ENCODE assay signal across 20 cellular contexts in genomic region chr16:84990782-84991181, GRCh38.
"Had no signal": no experiment of that assay in that cellular context is flagged by ENCODE, and none has a peak within 500 bp of the region (broad histone marks: within the 10 kb centered on the region; RNA-seq: fewer than 3 reads in every experiment).

No MANE protein-coding gene starts in this region.

- DNase-seq: activated CD4-positive, alpha-beta T cell treated with anti-CD3 and anti-CD28 coated beads, Interleukin-2, amount 10 ng/mL, durations not matched to agents 7 days and 5 days; activated CD4-positive, CD25-positive, alpha-beta regulatory T cell treated with anti-CD3 and anti-CD28 coated beads, Interleukin-2, amount 50 U/mL, for 72 hours; activated CD8-positive, alpha-beta memory T cell treated with anti-CD3 and anti-CD28 coated beads, Interleukin-2, amount 10 ng/mL, durations not matched to agents 7 days and 5 days; activated CD8-positive, alpha-beta T cell treated with anti-CD3 and anti-CD28 coated beads for 36 hours; activated T-cell treated with anti-CD3 and anti-CD28 coated beads for 4 hours; dermis blood vessel endothelial cell; effector memory CD4-positive, alpha-beta T cell; foreskin melanocyte; left lung; nucleus accumbens; stimulated activated CD4-positive, alpha-beta T cell treated with anti-CD3 and anti-CD28 coated beads, Interleukin-4, amount 100 ng/mL, for 24 hours; stimulated activated naive CD4-positive, alpha-beta T cell treated with Interleukin-2 at 50 U/mL for 16 hours; upper lobe of right lung; WERI-Rb-1 had no signal

- ATAC-seq: activated CD8-positive, alpha-beta memory T cell treated with anti-CD3 and anti-CD28 coated beads, Interleukin-2, amount 10 ng/mL, durations not matched to agents 7 days and 5 days; activated CD8-positive, alpha-beta T cell treated with anti-CD3 and anti-CD28 coated beads for 36 hours; activated naive CD4-positive, alpha-beta T cell treated with anti-CD3 and anti-CD28 coated beads, Interleukin-2, amount 50 U/mL, for 72 hours; esophagus mucosa; left lung; SK-N-SH treated with all-trans-retinoic acid at 6 μM for 48 hours; upper lobe of right lung had no signal

- H3K27me3 Mint-ChIP-seq: activated CD4-positive, alpha-beta T cell treated with anti-CD3 and anti-CD28 coated beads, Interleukin-2, amount 10 ng/mL, durations not matched to agents 7 days and 5 days; activated CD8-positive, alpha-beta memory T cell treated with anti-CD3 and anti-CD28 coated beads, Interleukin-2, amount 10 ng/mL, durations not matched to agents 7 days and 5 days; activated CD8-positive, alpha-beta T cell treated with anti-CD3 and anti-CD28 coated beads for 36 hours; memory B cell had no signal

- H3K9me3 ChIP-seq: left lung, upper lobe of right lung had no signal

- H3K27ac ChIP-seq: left lung, upper lobe of right lung, WERI-Rb-1 had no signal

- H3K27me3 ChIP-seq: left lung, upper lobe of right lung had no signal

- H3K4me3 Mint-ChIP-seq: activated CD4-positive, alpha-beta T cell treated with anti-CD3 and anti-CD28 coated beads, Interleukin-2, amount 10 ng/mL, durations not matched to agents 7 days and 5 days; activated CD8-positive, alpha-beta memory T cell treated with anti-CD3 and anti-CD28 coated beads, Interleukin-2, amount 10 ng/mL, durations not matched to agents 7 days and 5 days; activated CD8-positive, alpha-beta T cell treated with anti-CD3 and anti-CD28 coated beads for 36 hours; memory B cell; nephron; T-helper 2 cell treated with Interferon-gamma antibody and Interleukin-4, amounts not matched to agents 5 μg/mL and 100 μg/mL, for 36 hours had no signal

- H3K27ac Mint-ChIP-seq: activated CD4-positive, alpha-beta T cell treated with anti-CD3 and anti-CD28 coated beads, Interleukin-2, amount 10 ng/mL, durations not matched to agents 7 days and 5 days; activated CD8-positive, alpha-beta memory T cell treated with anti-CD3 and anti-CD28 coated beads, Interleukin-2, amount 10 ng/mL, durations not matched to agents 7 days and 5 days; activated CD8-positive, alpha-beta T cell treated with anti-CD3 and anti-CD28 coated beads for 36 hours; memory B cell; T-helper 2 cell treated with Interferon-gamma antibody and Interleukin-4, amounts not matched to agents 5 μg/mL and 100 μg/mL, for 36 hours had no signal

- H3K4me3 ChIP-seq: left lung, upper lobe of right lung had no signal

- H3K9me3 Mint-ChIP-seq: activated CD4-positive, alpha-beta T cell treated with anti-CD3 and anti-CD28 coated beads, Interleukin-2, amount 10 ng/mL, durations not matched to agents 7 days and 5 days; activated CD8-positive, alpha-beta T cell treated with anti-CD3 and anti-CD28 coated beads for 36 hours; activated naive CD4-positive, alpha-beta T cell treated with anti-CD3 and anti-CD28 coated beads, Interleukin-2, amount 50 U/mL, for 72 hours; memory B cell; nephron; T-helper 2 cell treated with Interferon-gamma antibody and Interleukin-4, amounts not matched to agents 5 μg/mL and 100 μg/mL, for 36 hours had no signal
